In genomic region chr10:131737543-131738395, GRCh38 we compare ENCODE assay signal across 19 cellular contexts.
DNase-seq lines count a peak whose midpoint lies in the region; ATAC-seq, FAIRE-seq and TF ChIP-seq lines count a peak whose summit lies in the region.
"Had no signal": no experiment of that assay in that cellular context is flagged by ENCODE, and none has a peak within 500 bp of the region (broad histone marks: within the 10 kb centered on the region; RNA-seq: fewer than 3 reads in every experiment).

No MANE protein-coding gene starts in this region.

- peak overlapping the region; percentile 39; the same call in 1 of the 2 replicates for H2BK12ac ChIP-seq in H1 (ENCODE audit: low read depth, low read length)
- H2BK12ac ChIP-seq in trophoblast cell (ENCODE audit: low read length), result no peak overlapping the region

- no peak overlapping the region for H4K91ac ChIP-seq in H1 (replicated peaks; ENCODE audit: insufficient read length, low read length)
- H4K91ac ChIP-seq in trophoblast cell (ENCODE audit: low read depth, low read length), result no peak overlapping the region

- DNase-seq in stimulated activated naive CD8-positive, alpha-beta T cell treated with anti-CD3 and anti-CD28 coated beads, Interleukin-15, amount 100 ng/mL, for 72 hours, result no peak
- DNase-seq in stimulated activated naive CD8-positive, alpha-beta T cell treated with anti-CD3 and anti-CD28 coated beads, Interleukin-15, Interleukin-2, amounts not matched to agents 100 U/mL and 50 U/mL, for 24 hours, result no peak
- peak in 1 of 2 experiments; percentile 33 for DNase-seq in H1 (ENCODE audit: low read depth in 1 of 2, low spot score in 2 of 2)
- DNase-seq in trophoblast cell, result no peak
- peak; percentile 19 for DNase-seq in ureter (ENCODE audit: low spot score)
- DNase-seq in NCI-H2107 treated with DMSO at 0.1 percent for 48 hours (lab: John Stamatoyannopoulos, UW; ENCODE audit: unreplicated experiment), result no peak
- no peak for DNase-seq in GM10248 (ENCODE audit: extremely low spot score)
- no peak for DNase-seq in NCI-H187 treated with DMSO at 0.1 percent for 48 hours (lab: John Stamatoyannopoulos, UW)
- DNase-seq: ACHN, AML-193, COR-L47, EL, NCI-H1048, NCI-H146, NCI-H2081 treated with DMSO at 0.1 percent for 48 hours, NCI-H2227 treated with DMSO at 0.1 percent for 48 hours, NCI-H524 treated with DMSO at 0.1 percent for 48 hours had no signal

- no peaks in the 10 kb centered on the region for H3K36me3 ChIP-seq in H1 (ENCODE audit: control insufficient read depth in 2 of 4, insufficient read depth in 4 of 4, low read length in 3 of 4)
- H3K36me3 ChIP-seq in trophoblast cell (ENCODE audit: control insufficient read depth in 1 of 2, insufficient read depth in 2 of 2, low read length in 2 of 2), result no peaks in the 10 kb centered on the region

- POLR2A ChIA-PET in H1 (lab: Charles Lee; ENCODE audit: partially characterized antibody) (no interaction called here), GM10248 (lab: Yijun Ruan, JAX) (no interaction called here)

- H4K8ac ChIP-seq in H1 (ENCODE audit: extremely low read depth, insufficient read depth, low read length) (no peak overlapping the region), trophoblast cell (ENCODE audit: low read depth, low read length) (no peak overlapping the region)

- H3K79me2 ChIP-seq in H1 (ENCODE audit: control insufficient read depth in 1 of 2, insufficient read depth in 2 of 2, low read length in 2 of 2) (no peaks in the 10 kb centered on the region), trophoblast cell (ENCODE audit: control insufficient read depth, insufficient read depth, low read length, poor library complexity) (no peaks in the 10 kb centered on the region)

- no peak overlapping the region for H3K4me2 ChIP-seq in H1 (ENCODE audit: insufficient read depth in 1 of 2, low read depth in 2 of 2, low read length in 2 of 2)
- H3K4me2 ChIP-seq in trophoblast cell (ENCODE audit: low read length), result no peak overlapping the region
- H3K4me2 ChIP-seq: KMS-11 had no signal

- H3K27ac Mint-ChIP-seq in stimulated activated naive CD8-positive, alpha-beta T cell treated with anti-CD3 and anti-CD28 coated beads, Interleukin-15, amount 100 ng/mL, for 72 hours, result no peak overlapping the region

- H3K4ac ChIP-seq in H1 (replicated peaks; ENCODE audit: insufficient read length, low read depth, low read length), result no peak overlapping the region
- H3K4ac ChIP-seq in trophoblast cell (ENCODE audit: low read depth, low read length), result no peak overlapping the region

- no peak overlapping the region; the same call in 1 of the 2 replicates for H2AK5ac ChIP-seq in H1 (ENCODE audit: low read depth, low read length)
- H2AK5ac ChIP-seq in trophoblast cell (ENCODE audit: low read length), result no peak overlapping the region

- H2BK120ac ChIP-seq in H1 (replicated peaks; ENCODE audit: low read depth, low read length), result no peak overlapping the region
- no peak overlapping the region for H2BK120ac ChIP-seq in trophoblast cell (ENCODE audit: insufficient read depth, low read length, poor library complexity)

- no peak overlapping the region for H3K56ac ChIP-seq in H1 (replicated peaks; ENCODE audit: insufficient read length, low read depth, low read length)

- H2AFZ ChIP-seq in H1 (ENCODE audit: low read length) (no peak overlapping the region), trophoblast cell (ENCODE audit: insufficient read depth, low read length, poor library complexity) (no peak overlapping the region)

- H3K4me3 Mint-ChIP-seq in stimulated activated naive CD8-positive, alpha-beta T cell treated with anti-CD3 and anti-CD28 coated beads, Interleukin-15, amount 100 ng/mL, for 72 hours, result no peak overlapping the region

- H3K27ac ChIP-seq in H1 (ENCODE audit: low read depth, low read length) (no peak overlapping the region), trophoblast cell (ENCODE audit: low read depth, low read length) (no peak overlapping the region)
- H3K27ac ChIP-seq: KMS-11 had no signal

- TF ChIP-seq RAD21 in H1 (IDR thresholded peaks at IDR 0.05 in 1 of 2, conservative IDR thresholded peaks at IDR 0.05 in 1 of 2; ENCODE audit: low read depth in 2 of 2, low read length in 2 of 2), result no peak

- H2BK20ac ChIP-seq in H1 (ENCODE audit: low read length), result no peak overlapping the region

- no peak overlapping the region for H3K4me3 ChIP-seq in H1 (ENCODE audit: extremely low read depth in 1 of 4, insufficient read depth in 2 of 4, low read depth in 3 of 4, low read length in 4 of 4)
- H3K4me3 ChIP-seq in trophoblast cell (ENCODE audit: low read depth, low read length), result peak overlapping the region; percentile 1

- no peaks in the 10 kb centered on the region for H3K23me2 ChIP-seq in H1 (ENCODE audit: low read depth, low read length)

- no peak for TF ChIP-seq POLR2A in H1 (IDR thresholded peaks at IDR 0.05; ENCODE audit: control extremely low read depth in 1 of 2, low read depth in 2 of 2, low read length in 2 of 2)

- H4K12ac ChIP-seq in trophoblast cell (ENCODE audit: low read depth, low read length), result no peak overlapping the region

- no peak overlapping the region for H4K5ac ChIP-seq in H1 (ENCODE audit: insufficient read length, low read depth, low read length)

- no peak for TF ChIP-seq EP300 in H1 (IDR thresholded peaks at IDR 0.05; ENCODE audit: borderline replicate concordance in 1 of 2, low read depth in 2 of 2, low read length in 2 of 2)

- no peaks in the 10 kb centered on the region for H3K27me3 ChIP-seq in H1 (replicated peaks in 1 of 4; ENCODE audit: control insufficient read depth in 3 of 4, extremely low read depth in 1 of 4, insufficient read depth in 3 of 4, low read length in 3 of 4)
- no peaks in the 10 kb centered on the region for H3K27me3 ChIP-seq in trophoblast cell (ENCODE audit: insufficient read depth, low read length)

- H2BK15ac ChIP-seq in H1 (ENCODE audit: low read length), result no peak overlapping the region; the same call in 1 of the 2 replicates

- no peak overlapping the region for H3K23ac ChIP-seq in H1 (ENCODE audit: insufficient read length)
- no peak overlapping the region for H3K23ac ChIP-seq in trophoblast cell (ENCODE audit: low read length)

- no peaks in the 10 kb centered on the region; a peak in 3 of 7 replicates for H3K4me1 ChIP-seq in H1 (replicated peaks in 1 of 4; ENCODE audit: control insufficient read depth in 3 of 4, insufficient read depth in 4 of 4, low read length in 3 of 4)
- H3K4me1 ChIP-seq in trophoblast cell (ENCODE audit: control insufficient read depth in 1 of 2, insufficient read depth in 2 of 2, low read length in 2 of 2), result no peaks in the 10 kb centered on the region

- H3K9me3 ChIP-seq in H1 (ENCODE audit: insufficient read depth in 2 of 2, low read depth in 1 of 2, low read length in 1 of 2), result peaks cover 0 to 3% of the 10 kb centered on the region in 2 experiments; a peak in 1 of 4 replicates
- H3K9me3 ChIP-seq in trophoblast cell (ENCODE audit: insufficient read depth, low read depth, low read length), result peaks cover 5% of the 10 kb centered on the region

- peaks cover 5% of the 10 kb centered on the region for H3K4me1 Mint-ChIP-seq in stimulated activated naive CD8-positive, alpha-beta T cell treated with anti-CD3 and anti-CD28 coated beads, Interleukin-15, amount 100 ng/mL, for 72 hours

- no peak for FAIRE-seq in H1 (lab: Jason Lieb, UNC)

- peak; percentile 35 for ATAC-seq in stimulated activated naive CD8-positive, alpha-beta T cell treated with anti-CD3 and anti-CD28 coated beads, Interleukin-15, amount 100 ng/mL, for 72 hours
- ATAC-seq in stimulated activated naive CD8-positive, alpha-beta T cell treated with anti-CD3 and anti-CD28 coated beads, Interleukin-15, Interleukin-2, amounts not matched to agents 100 U/mL and 50 U/mL, for 24 hours, result no peak
- ATAC-seq: HCT116 had no signal

- H3K14ac ChIP-seq in H1 (ENCODE audit: insufficient read length) (no peak overlapping the region), trophoblast cell (ENCODE audit: low read length) (no peak overlapping the region)

- TF ChIP-seq CTCF in H1 (IDR thresholded peaks at IDR 0.05; ENCODE audit: control extremely low read depth in 1 of 3, insufficient read depth in 1 of 3, low read depth in 1 of 3, low read length in 3 of 3) (no peak), GM10248 (IDR thresholded peaks at IDR 0.05; ENCODE audit: control extremely low read depth, extremely low read depth, low read depth, missing control alignments) (no peak)

- H4K20me1 ChIP-seq in H1 (replicated peaks in 1 of 2; ENCODE audit: control insufficient read depth in 1 of 2, insufficient read depth in 2 of 2, low read length in 2 of 2), result no peaks in the 10 kb centered on the region

- no peak overlapping the region for H3K9ac ChIP-seq in H1 (replicated peaks in 1 of 4; ENCODE audit: extremely low read depth in 1 of 4, low read depth in 3 of 4, low read length in 3 of 4)
- no peak overlapping the region for H3K9ac ChIP-seq in trophoblast cell (ENCODE audit: low read length)
- H3K9ac ChIP-seq: KMS-11 had no signal

- 90% methylated on average over 18 of the region's 18 CpGs; no CpG with 5 or more reads in 1 of the 2 experiments for WGBS in H1 (ENCODE audit: extremely low coverage in 1 of 2, insufficient coverage in 1 of 2, insufficient read length in 1 of 2, insufficient replicate concordance in 2 of 2, low coverage in 1 of 2, low lambda C conversion rate in 2 of 2, missing lambda C conversion rate in 1 of 2), 2 experiments
- whole genome bisulfite sequencing in trophoblast cell (ENCODE audit: extremely low coverage, insufficient coverage, insufficient read length), result no CpG with 5 or more reads among the region's 18 CpGs

- no peak overlapping the region for H3K18ac ChIP-seq in H1 (ENCODE audit: extremely low read depth, low read length)
- no peak overlapping the region for H3K18ac ChIP-seq in trophoblast cell (ENCODE audit: low read length)

- peak overlapping the region; percentile 44; the same call in 1 of the 2 replicates for H2BK5ac ChIP-seq in H1 (ENCODE audit: low read depth, low read length)
- no peak overlapping the region for H2BK5ac ChIP-seq in trophoblast cell (ENCODE audit: low read depth, low read length, poor library complexity)

- CTCF ChIA-PET in H1 (lab: Charles Lee; ENCODE audit: partially characterized antibody) (interaction anchor here (1.0 kb wide), 1 partner anchor 10 kb away, joined by 3 read pairs; no protein-coding TSS in a partner anchor), GM10248 (lab: Yijun Ruan, JAX) (no interaction called here)

- peaks cover 39% of the 10 kb centered on the region for H3K27me3 Mint-ChIP-seq in stimulated activated naive CD8-positive, alpha-beta T cell treated with anti-CD3 and anti-CD28 coated beads, Interleukin-15, amount 100 ng/mL, for 72 hours

- H3K9me3 Mint-ChIP-seq in stimulated activated naive CD8-positive, alpha-beta T cell treated with anti-CD3 and anti-CD28 coated beads, Interleukin-15, amount 100 ng/mL, for 72 hours, result peaks cover 11 to 15% of the 10 kb centered on the region in 2 donors

- H3K79me1 ChIP-seq in H1 (ENCODE audit: low read depth, low read length) (no peaks in the 10 kb centered on the region), trophoblast cell (ENCODE audit: low read length) (no peaks in the 10 kb centered on the region)

TF ChIP-seq in H1, 55 proteins besides CTCF, POLR2A, EP300 and RAD21 (continues in another document):
- TF ChIP-seq CREB1 (IDR thresholded peaks at IDR 0.05), result no peak
- no peak for TF ChIP-seq TAF1 (IDR thresholded peaks at IDR 0.05; ENCODE audit: low read depth, low read length)
- TF ChIP-seq ZNF274 (IDR thresholded peaks at IDR 0.05; ENCODE audit: borderline replicate concordance, extremely low read depth, low read length), result no peak
- TF ChIP-seq KDM1A (IDR thresholded peaks at IDR 0.05; ENCODE audit: borderline replicate concordance, low read length), result no peak
